In the genomic region with DNA sequence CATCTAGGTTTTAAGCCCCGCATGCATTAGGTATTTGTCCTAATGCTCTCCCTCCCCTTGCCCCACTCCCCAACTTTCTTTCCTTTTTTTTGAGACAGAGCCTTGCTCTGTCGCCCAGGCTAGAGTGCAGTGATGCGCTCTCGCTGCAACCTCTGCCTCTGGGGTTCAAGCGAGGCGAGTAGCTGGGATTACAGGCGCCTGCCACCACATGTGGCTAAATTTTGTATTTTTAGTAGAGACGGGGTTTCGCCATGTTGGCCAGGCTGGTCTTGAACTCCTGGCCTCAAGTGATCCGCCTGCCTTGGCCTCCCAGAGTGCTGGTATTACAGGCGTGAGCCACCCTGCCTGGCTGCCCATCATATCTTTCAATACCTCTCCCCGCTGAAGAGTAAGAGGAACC, we compare ENCODE assay signal across 13 cellular contexts. TPM values are rescaled to one million over a fixed set of nuclear protein-coding genes. Genes with fewer than 3 reads are reported as not detected.
DNase-seq lines count a peak whose midpoint lies in the region; ATAC-seq, FAIRE-seq and TF ChIP-seq lines count a peak whose summit lies in the region.
"Not testable (repeated sequence)": the region's sequence is repeated elsewhere in the genome, so short reads cannot be mapped to it uniquely, and the experiment has no call there.
"Had no signal": no experiment of that assay in that cellular context is flagged by ENCODE, and none has a peak within 500 bp of the region (broad histone marks: within the 10 kb centered on the region; RNA-seq: fewer than 3 reads in every experiment).

No MANE protein-coding gene starts in this region.

- CTCF ChIA-PET in activated CD4-positive, alpha-beta T cell treated with anti-CD3 and anti-CD28 coated beads, Interleukin-2, amount 10 ng/mL, durations not matched to agents 7 days and 5 days (lab: Charles Lee); endothelial cell of umbilical vein (lab: Charles Lee): not testable (repeated sequence)

- not testable (repeated sequence) for H3K79me2 ChIP-seq in endothelial cell of umbilical vein (ENCODE audit: control insufficient read depth, insufficient read depth, low read length)

- not testable (repeated sequence) for H3K36me3 Mint-ChIP-seq in IgD-negative memory B cell
- peaks cover 45% of the 10 kb centered on the region for H3K36me3 Mint-ChIP-seq in activated CD4-positive, alpha-beta T cell treated with anti-CD3 and anti-CD28 coated beads, Interleukin-2, amount 10 ng/mL, durations not matched to agents 7 days and 5 days (ENCODE audit: low read depth)
- H3K36me3 Mint-ChIP-seq in activated T-cell treated with anti-CD3 and anti-CD28 coated beads, Interleukin-2, amount 50 U/mL, for 72 hours (ENCODE audit: insufficient read depth in 2 of 2): peaks cover 32 to 55% of the 10 kb centered on the region in 2 donors
- peaks cover 60% of the 10 kb centered on the region for H3K36me3 Mint-ChIP-seq in activated naive CD8-positive, alpha-beta T cell treated with anti-CD3 and anti-CD28 coated beads for 36 hours
- H3K36me3 Mint-ChIP-seq in natural killer cell treated with Interleukin-12 subunit alpha and Interleukin-12 subunit beta and Interleukin-15 and Interleukin-18, amount 100 ng/mL, for 72 hours: peaks cover 10% of the 10 kb centered on the region

- H3K4me1 ChIP-seq in endothelial cell of umbilical vein (ENCODE audit: control insufficient read depth, extremely low read depth, insufficient read depth, low read length) (peaks cover 14% of the 10 kb centered on the region), upper lobe of right lung (peaks cover 20% of the 10 kb centered on the region)

- TF ChIP-seq POLR2A in endothelial cell of umbilical vein (IDR thresholded peaks at IDR 0.05; ENCODE audit: low read depth, low read length): not testable (repeated sequence)

- H2AFZ ChIP-seq in endothelial cell of umbilical vein (ENCODE audit: low read depth, low read length): not testable (repeated sequence)

- H3K4me2 ChIP-seq in endothelial cell of umbilical vein (ENCODE audit: insufficient read depth, low read length): not testable (repeated sequence)

- not testable (repeated sequence) for H3K9me1 ChIP-seq in endothelial cell of umbilical vein (replicated peaks; ENCODE audit: control insufficient read depth, extremely low read depth, insufficient read depth, low read length)

- not testable (repeated sequence) for H4K20me1 ChIP-seq in endothelial cell of umbilical vein (replicated peaks; ENCODE audit: control insufficient read depth, extremely low read depth, insufficient read depth, low read length)

- H3K9ac ChIP-seq in endothelial cell of umbilical vein (replicated peaks; ENCODE audit: extremely low read depth, insufficient read depth, low read length): not testable (repeated sequence)

- BruUV-seq in endothelial cell of umbilical vein (replicated peaks; lab: Mats Ljungman, UMichigan): not testable (repeated sequence)

- H3K9me3 Mint-ChIP-seq in IgD-negative memory B cell; activated CD4-positive, alpha-beta T cell treated with anti-CD3 and anti-CD28 coated beads, Interleukin-2, amount 10 ng/mL, durations not matched to agents 7 days and 5 days; activated T-cell treated with anti-CD3 and anti-CD28 coated beads, Interleukin-2, amount 50 U/mL, for 72 hours; activated naive CD8-positive, alpha-beta T cell treated with anti-CD3 and anti-CD28 coated beads for 36 hours; natural killer cell treated with Interleukin-12 subunit alpha and Interleukin-12 subunit beta and Interleukin-15 and Interleukin-18, amount 100 ng/mL, for 72 hours: not testable (repeated sequence)

- not testable (repeated sequence) for TF ChIP-seq CTCF in endothelial cell of umbilical vein (IDR thresholded peaks at IDR 0.05; ENCODE audit: extremely low read depth in 1 of 2, insufficient read depth in 1 of 2, low read depth in 1 of 2, low read length in 2 of 2); upper lobe of right lung (IDR thresholded peaks at IDR 0.05)

- peak overlapping the region in 2 of 3 donors; percentile 53 to 85 for H3K27ac Mint-ChIP-seq in IgD-negative memory B cell
- H3K27ac Mint-ChIP-seq in activated CD4-positive, alpha-beta T cell treated with anti-CD3 and anti-CD28 coated beads, Interleukin-2, amount 10 ng/mL, durations not matched to agents 7 days and 5 days: peak overlapping the region; percentile 13
- peak overlapping the region; percentile 94 for H3K27ac Mint-ChIP-seq in activated T-cell treated with anti-CD3 and anti-CD28 coated beads, Interleukin-2, amount 50 U/mL, for 72 hours
- peak overlapping the region; percentile 13 for H3K27ac Mint-ChIP-seq in activated naive CD8-positive, alpha-beta T cell treated with anti-CD3 and anti-CD28 coated beads for 36 hours
- peak overlapping the region; percentile 51 to 81 for H3K27ac Mint-ChIP-seq in natural killer cell treated with Interleukin-12 subunit alpha and Interleukin-12 subunit beta and Interleukin-15 and Interleukin-18, amount 100 ng/mL, for 72 hours

- not testable (repeated sequence) for FAIRE-seq in endothelial cell of umbilical vein (lab: Jason Lieb, UNC)

- POLR2A ChIA-PET in activated CD4-positive, alpha-beta T cell treated with anti-CD3 and anti-CD28 coated beads, Interleukin-2, amount 10 ng/mL, durations not matched to agents 7 days and 5 days (lab: Charles Lee); endothelial cell of umbilical vein (lab: Charles Lee): not testable (repeated sequence)

- not testable (repeated sequence) for H3K27me3 Mint-ChIP-seq in IgD-negative memory B cell; activated CD4-positive, alpha-beta T cell treated with anti-CD3 and anti-CD28 coated beads, Interleukin-2, amount 10 ng/mL, durations not matched to agents 7 days and 5 days; activated T-cell treated with anti-CD3 and anti-CD28 coated beads, Interleukin-2, amount 50 U/mL, for 72 hours (ENCODE audit: low read depth); activated naive CD8-positive, alpha-beta T cell treated with anti-CD3 and anti-CD28 coated beads for 36 hours; natural killer cell treated with Interleukin-12 subunit alpha and Interleukin-12 subunit beta and Interleukin-15 and Interleukin-18, amount 100 ng/mL, for 72 hours

- peak overlapping the region in 1 of 4 donors; percentile 49 for H3K4me3 Mint-ChIP-seq in IgD-negative memory B cell
- H3K4me3 Mint-ChIP-seq in activated CD4-positive, alpha-beta T cell treated with anti-CD3 and anti-CD28 coated beads, Interleukin-2, amount 10 ng/mL, durations not matched to agents 7 days and 5 days; activated naive CD8-positive, alpha-beta T cell treated with anti-CD3 and anti-CD28 coated beads for 36 hours; natural killer cell treated with Interleukin-12 subunit alpha and Interleukin-12 subunit beta and Interleukin-15 and Interleukin-18, amount 100 ng/mL, for 72 hours: not testable (repeated sequence)
- H3K4me3 Mint-ChIP-seq in activated T-cell treated with anti-CD3 and anti-CD28 coated beads, Interleukin-2, amount 50 U/mL, for 72 hours: peak overlapping the region in 1 of 2 donors; percentile 11

- intact Hi-C loops in endothelial cell of umbilical vein (cut with micrococcal nuclease); upper lobe of right lung (cut with DNase I): not testable (repeated sequence)

- H3K4me1 Mint-ChIP-seq in IgD-negative memory B cell: peaks cover 15 to 18% (median 16%) of the 10 kb centered on the region in 3 donors
- peaks cover 26% of the 10 kb centered on the region for H3K4me1 Mint-ChIP-seq in activated CD4-positive, alpha-beta T cell treated with anti-CD3 and anti-CD28 coated beads, Interleukin-2, amount 10 ng/mL, durations not matched to agents 7 days and 5 days
- H3K4me1 Mint-ChIP-seq in activated T-cell treated with anti-CD3 and anti-CD28 coated beads, Interleukin-2, amount 50 U/mL, for 72 hours (ENCODE audit: low read depth): peaks cover 46% of the 10 kb centered on the region
- peaks cover 16% of the 10 kb centered on the region for H3K4me1 Mint-ChIP-seq in activated naive CD8-positive, alpha-beta T cell treated with anti-CD3 and anti-CD28 coated beads for 36 hours
- peaks cover 10 to 26% of the 10 kb centered on the region in 2 donors for H3K4me1 Mint-ChIP-seq in natural killer cell treated with Interleukin-12 subunit alpha and Interleukin-12 subunit beta and Interleukin-15 and Interleukin-18, amount 100 ng/mL, for 72 hours (ENCODE audit: low read depth in 2 of 2)

- dilution Hi-C loops in endothelial cell of umbilical vein (cut with MboI; ENCODE audit: extremely low pct_ligation_motif_present, low sequenced_read_pairs): not testable (repeated sequence)

- not testable (repeated sequence) for DNase-seq in activated CD4-positive, alpha-beta T cell treated with anti-CD3 and anti-CD28 coated beads, Interleukin-2, amount 10 ng/mL, durations not matched to agents 7 days and 5 days; activated T-cell treated with anti-CD3 and anti-CD28 coated beads, Interleukin-2, amount 50 U/mL, for 72 hours; activated naive CD8-positive, alpha-beta T cell treated with anti-CD3 and anti-CD28 coated beads for 36 hours; endothelial cell of umbilical vein (ENCODE audit: low read depth, low spot score); natural killer cell treated with Interleukin-12 subunit alpha and Interleukin-12 subunit beta and Interleukin-15 and Interleukin-18, amount 100 ng/mL, for 72 hours (ENCODE audit: low spot score)
- DNase-seq in stimulated activated CD8-positive, alpha-beta memory T cell treated with anti-CD3 and anti-CD28 coated beads, Interleukin-4, amount 100 ng/mL, for 48 hours: peak; percentile 20
- DNase-seq in upper lobe of right lung: peak; percentile 11

- not testable (repeated sequence) for H3K9me3 ChIP-seq in endothelial cell of umbilical vein (replicated peaks; ENCODE audit: control insufficient read depth, insufficient read depth, low read length); upper lobe of right lung

- H3K36me3 ChIP-seq in endothelial cell of umbilical vein (ENCODE audit: control insufficient read depth in 2 of 2, extremely low read depth in 1 of 2, insufficient read depth in 2 of 2, low read length in 2 of 2): peaks cover 10 to 41% of the 10 kb centered on the region in 2 experiments
- H3K36me3 ChIP-seq in upper lobe of right lung: peaks cover 62% of the 10 kb centered on the region

- ATAC-seq in activated T-cell treated with anti-CD3 and anti-CD28 coated beads, Interleukin-2, amount 50 U/mL, for 72 hours (replicated peaks in 1 of 2); natural killer cell treated with Interleukin-12 subunit alpha and Interleukin-12 subunit beta and Interleukin-15 and Interleukin-18, amount 100 ng/mL, for 72 hours; upper lobe of right lung: not testable (repeated sequence)

- H3K27me3 ChIP-seq in endothelial cell of umbilical vein (ENCODE audit: control insufficient read depth in 2 of 2, insufficient read depth in 2 of 2, low read length in 2 of 2); upper lobe of right lung: not testable (repeated sequence)

- peak overlapping the region; percentile 17 for H3K27ac ChIP-seq in endothelial cell of umbilical vein (ENCODE audit: insufficient read depth, low read depth, low read length)
- not testable (repeated sequence) for H3K27ac ChIP-seq in upper lobe of right lung

- H3K4me3 ChIP-seq in endothelial cell of umbilical vein (replicated peaks in 1 of 3; ENCODE audit: insufficient read depth in 1 of 3, low read depth in 1 of 3, low read length in 3 of 3); upper lobe of right lung: not testable (repeated sequence)

RNA-seq across cellular contexts. Expression of a gene that starts 19.7 kb away (rescaled TPM):
- polyA plus RNA-seq in IgD-negative memory B cell: not detected
- not detected for total RNA-seq in activated CD4-positive, alpha-beta T cell treated with anti-CD3 and anti-CD28 coated beads, Interleukin-2, amount 10 ng/mL, durations not matched to agents 7 days and 5 days
- not detected for total RNA-seq in activated T-cell treated with anti-CD3 and anti-CD28 coated beads, Interleukin-2, amount 50 U/mL, for 72 hours
- total RNA-seq in activated naive CD8-positive, alpha-beta T cell treated with anti-CD3 and anti-CD28 coated beads for 36 hours: not detected
- total RNA-seq in endothelial cell of umbilical vein: not detected in 2 replicates
- polyA plus RNA-seq in endothelial cell of umbilical vein: not detected in 2 replicates
- 0.04 TPM in 1 of 2 replicates, not detected in the other for polyA plus RNA-seq in endothelial cell of umbilical vein (2011; cell fraction: cytosol; rRNA removed)
- not detected in 2 replicates for polyA plus RNA-seq in endothelial cell of umbilical vein (2011; cell fraction: nucleus; rRNA removed)
- polyA plus RNA-seq in endothelial cell of umbilical vein (2012): not detected in 2 replicates
- polyA minus RNA-seq in endothelial cell of umbilical vein: not detected in 2 replicates
- polyA minus RNA-seq in endothelial cell of umbilical vein (2011; cell fraction: cytosol; rRNA and poly(A)+ RNA removed): not detected
- polyA minus RNA-seq in endothelial cell of umbilical vein (2011; cell fraction: nucleus; rRNA and poly(A)+ RNA removed): not detected in 2 replicates
- total RNA-seq in natural killer cell treated with Interleukin-12 subunit alpha and Interleukin-12 subunit beta and Interleukin-15 and Interleukin-18, amount 100 ng/mL, for 72 hours: not detected
- not detected for total RNA-seq in upper lobe of right lung
- total RNA-seq: Caco-2; CD8-positive, alpha-beta memory T cell; GM23338 had no signal
- polyA plus RNA-seq: A549; AG04450; CD8-positive, alpha-beta memory T cell; GM23338 had no signal

RNA-seq across cellular contexts. Expression of a gene that starts 33.5 kb away (rescaled TPM):
- polyA plus RNA-seq in IgD-negative memory B cell (7.7 TPM), endothelial cell of umbilical vein (25.1 and 32.3 TPM in 2 replicates)
- total RNA-seq in activated CD4-positive, alpha-beta T cell treated with anti-CD3 and anti-CD28 coated beads, Interleukin-2, amount 10 ng/mL, durations not matched to agents 7 days and 5 days: 1 to 10 TPM; 6.8 to 7.0 TPM
- 10 to 100 TPM; 12.5 to 13.6 TPM for total RNA-seq in activated T-cell treated with anti-CD3 and anti-CD28 coated beads, Interleukin-2, amount 50 U/mL, for 72 hours
- total RNA-seq in activated naive CD8-positive, alpha-beta T cell treated with anti-CD3 and anti-CD28 coated beads for 36 hours: 1 to 10 TPM; 7.9 to 9.0 TPM
- total RNA-seq in endothelial cell of umbilical vein (9.8 and 10.4 TPM in 2 replicates), upper lobe of right lung (7.9 TPM)
- 16.8 and 17.9 TPM in 2 replicates for polyA plus RNA-seq in endothelial cell of umbilical vein (2011; cell fraction: cytosol; rRNA removed)
- polyA plus RNA-seq in endothelial cell of umbilical vein (2011; cell fraction: nucleus; rRNA removed): 10.2 and 15.0 TPM in 2 replicates
- 13.7 and 14.0 TPM in 2 replicates for polyA plus RNA-seq in endothelial cell of umbilical vein (2012)
- polyA minus RNA-seq in endothelial cell of umbilical vein: 15.2 and 16.2 TPM in 2 replicates
- polyA minus RNA-seq in endothelial cell of umbilical vein (2011; cell fraction: cytosol; rRNA and poly(A)+ RNA removed): 13.5 TPM
- polyA minus RNA-seq in endothelial cell of umbilical vein (2011; cell fraction: nucleus; rRNA and poly(A)+ RNA removed): 14.7 and 19.6 TPM in 2 replicates
- total RNA-seq in natural killer cell treated with Interleukin-12 subunit alpha and Interleukin-12 subunit beta and Interleukin-15 and Interleukin-18, amount 100 ng/mL, for 72 hours: 1 to 10 TPM; 6.4 to 7.0 TPM

RNA-seq across cellular contexts. Expression of a gene that starts 36.6 kb away (rescaled TPM):
- polyA plus RNA-seq in IgD-negative memory B cell: 3.4 TPM
- total RNA-seq in activated CD4-positive, alpha-beta T cell treated with anti-CD3 and anti-CD28 coated beads, Interleukin-2, amount 10 ng/mL, durations not matched to agents 7 days and 5 days: 1 to 10 TPM; 1.5 to 2.2 TPM
- total RNA-seq in activated T-cell treated with anti-CD3 and anti-CD28 coated beads, Interleukin-2, amount 50 U/mL, for 72 hours: 10 to 100 TPM; 22.7 to 47.2 TPM
- 1 to 10 TPM; 5.5 to 6.5 TPM for total RNA-seq in activated naive CD8-positive, alpha-beta T cell treated with anti-CD3 and anti-CD28 coated beads for 36 hours
- total RNA-seq in endothelial cell of umbilical vein: 108 and 132 TPM in 2 replicates
- 154 and 187 TPM in 2 replicates for polyA plus RNA-seq in endothelial cell of umbilical vein
- polyA plus RNA-seq in endothelial cell of umbilical vein (2011; cell fraction: cytosol; rRNA removed): 55.5 and 101 TPM in 2 replicates
- 267 and 310 TPM in 2 replicates for polyA plus RNA-seq in endothelial cell of umbilical vein (2011; cell fraction: nucleus; rRNA removed)
- 31.9 and 66.1 TPM in 2 replicates for polyA plus RNA-seq in endothelial cell of umbilical vein (2012)
- polyA minus RNA-seq in endothelial cell of umbilical vein: 50.6 and 59.6 TPM in 2 replicates
- 16.9 TPM for polyA minus RNA-seq in endothelial cell of umbilical vein (2011; cell fraction: cytosol; rRNA and poly(A)+ RNA removed)
- polyA minus RNA-seq in endothelial cell of umbilical vein (2011; cell fraction: nucleus; rRNA and poly(A)+ RNA removed): 50.4 and 76.0 TPM in 2 replicates
- total RNA-seq in natural killer cell treated with Interleukin-12 subunit alpha and Interleukin-12 subunit beta and Interleukin-15 and Interleukin-18, amount 100 ng/mL, for 72 hours: 10 to 100 TPM; 29.2 to 37.9 TPM
- 104 TPM for total RNA-seq in upper lobe of right lung

Comparison
In these comparisons a context has a peak if more than half of its experiments do, and no peak if none do; other contexts are left out.
1. H3K27ac Mint-ChIP-seq: peak in every context shown above with its lines; median percentile 94 in activated T-cell treated with anti-CD3 and anti-CD28 coated beads, Interleukin-2, amount 50 U/mL, for 72 hours; 69 in IgD-negative memory B cell; 66 in natural killer cell treated with Interleukin-12 subunit alpha and Interleukin-12 subunit beta and Interleukin-15 and Interleukin-18, amount 100 ng/mL, for 72 hours; 13 in activated CD4-positive, alpha-beta T cell treated with anti-CD3 and anti-CD28 coated beads, Interleukin-2, amount 10 ng/mL, durations not matched to agents 7 days and 5 days; 13 in activated naive CD8-positive, alpha-beta T cell treated with anti-CD3 and anti-CD28 coated beads for 36 hours.